In the genomic region with DNA sequence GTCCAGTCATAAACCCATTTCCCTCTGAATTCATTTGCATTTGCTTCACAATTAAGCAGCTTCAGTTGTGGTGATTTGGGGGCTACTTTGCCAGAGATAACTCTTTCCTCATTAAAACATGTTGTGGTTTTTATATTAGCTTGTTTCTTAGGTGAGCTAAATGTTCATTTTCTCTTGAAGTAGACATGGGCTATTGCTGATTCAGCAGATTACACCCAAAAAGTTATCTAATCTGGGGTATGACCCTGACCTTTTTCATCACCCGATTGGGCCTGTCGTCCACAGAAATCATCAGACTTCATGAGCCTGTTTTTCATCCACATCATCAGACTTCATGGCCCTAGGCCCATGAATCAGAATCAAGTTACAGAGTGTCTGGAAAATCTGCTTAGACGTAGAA, we compare ENCODE assay signal across 2 cellular contexts.
TF ChIP-seq lines count a peak whose summit lies in the region.

No MANE protein-coding gene starts in this region.

TF ChIP-seq in HepG2, 621 proteins besides CTCF, POLR2A, EP300 and RAD21 (continued from another document):
- TF ChIP-seq ZFP82 (CRISPR knock-in tag; IDR thresholded peaks at IDR 0.05; ENCODE audit: borderline replicate concordance) (no peak), MAFK (conservative IDR thresholded peaks at IDR 0.05 in 1 of 2, IDR thresholded peaks at IDR 0.05 in 1 of 2; ENCODE audit: low read length in 2 of 2) (peak; percentile 91 to 98)

TF ChIP-seq in K562, 482 proteins besides CTCF, POLR2A, EP300 and RAD21:
- TF ChIP-seq, protein P1, sequence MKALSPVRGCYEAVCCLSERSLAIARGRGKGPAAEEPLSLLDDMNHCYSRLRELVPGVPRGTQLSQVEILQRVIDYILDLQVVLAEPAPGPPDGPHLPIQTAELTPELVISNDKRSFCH (CRISPR knock-in tag; IDR thresholded peaks at IDR 0.05) = no peak
- TF ChIP-seq, protein P1 (tag; IDR thresholded peaks at IDR 0.05) = no peak
- peak; percentile 88 for TF ChIP-seq MAFK (IDR thresholded peaks at IDR 0.05; ENCODE audit: low read length)
- peak; percentile 87 for TF ChIP-seq MAFF (IDR thresholded peaks at IDR 0.05; ENCODE audit: low read length)
- TF ChIP-seq MAFG (tag; conservative IDR thresholded peaks at IDR 0.05) = peak; percentile 73
- no peak for TF ChIP-seq ZC3H4 (CRISPR knock-in tag; IDR thresholded peaks at IDR 0.05; ENCODE audit: borderline replicate concordance)
- peak; percentile 74 for TF ChIP-seq ZNF316 (IDR thresholded peaks at IDR 0.05)
- peak; percentile 68 for TF ChIP-seq C11orf30 (IDR thresholded peaks at IDR 0.05; ENCODE audit: low read depth)
- no peak for TF ChIP-seq ZNF143 (CRISPR knock-in tag; IDR thresholded peaks at IDR 0.05)
